29 cellular contexts compared by ENCODE assay signal in genomic region chr15:69786136-69786701, GRCh38.
"Had no signal": no experiment of that assay in that cellular context is flagged by ENCODE, and none has a peak within 500 bp of the region (broad histone marks: within the 10 kb centered on the region; RNA-seq: fewer than 3 reads in every experiment).

No MANE protein-coding gene starts in this region.

- H3K27me3 ChIP-seq: body of pancreas had no signal

- H3K4me1 ChIP-seq: adrenal gland had no signal

- H3K4me3 ChIP-seq: adrenal gland, body of pancreas had no signal

- H3K36me3 ChIP-seq: adrenal gland had no signal

- ATAC-seq: activated CD4-positive, alpha-beta T cell treated with anti-CD3 and anti-CD28 coated beads for 36 hours; activated CD8-positive, alpha-beta memory T cell treated with anti-CD3 and anti-CD28 coated beads, Interleukin-2, amount 10 ng/mL, durations not matched to agents 7 days and 5 days; activated naive CD4-positive, alpha-beta T cell treated with anti-CD3 and anti-CD28 coated beads, Interleukin-2, amount 50 U/mL, for 72 hours; activated T-cell treated with anti-CD3 and anti-CD28 coated beads, Interleukin-2, amount 50 U/mL, for 72 hours; body of pancreas; T-cell had no signal

- H3K36me3 Mint-ChIP-seq: activated CD8-positive, alpha-beta memory T cell treated with anti-CD3 and anti-CD28 coated beads, Interleukin-2, amount 10 ng/mL, durations not matched to agents 7 days and 5 days; activated naive CD4-positive, alpha-beta T cell treated with anti-CD3 and anti-CD28 coated beads, Interleukin-2, amount 10 ng/mL, durations not matched to agents 7 days and 5 days; T-cell had no signal

- H3K27ac ChIP-seq: adrenal gland, body of pancreas, epithelial cell of prostate had no signal

- H3K9me3 ChIP-seq: adrenal gland, SK-N-SH had no signal

- H3K27ac Mint-ChIP-seq: activated CD4-positive, alpha-beta memory T cell treated with anti-CD3 and anti-CD28 coated beads for 36 hours; activated CD4-positive, alpha-beta T cell treated with anti-CD3 and anti-CD28 coated beads for 36 hours; activated CD4-positive, alpha-beta T cell treated with anti-CD3 and anti-CD28 coated beads, Interleukin-2, amount 10 ng/mL, durations not matched to agents 24 days and 14 days; activated CD8-positive, alpha-beta memory T cell treated with anti-CD3 and anti-CD28 coated beads, Interleukin-2, amount 10 ng/mL, durations not matched to agents 7 days and 5 days; activated naive CD4-positive, alpha-beta T cell treated with anti-CD3 and anti-CD28 coated beads, Interleukin-2, amount 10 ng/mL, durations not matched to agents 7 days and 5 days; activated naive CD4-positive, alpha-beta T cell treated with anti-CD3 and anti-CD28 coated beads, Interleukin-2, amount 50 U/mL, for 72 hours; activated T-cell treated with anti-CD3 and anti-CD28 coated beads, Interleukin-2, amount 50 U/mL, for 24 hours; activated T-cell treated with anti-CD3 and anti-CD28 coated beads, Interleukin-2, amount 50 U/mL, for 72 hours; T-cell; T-helper 1 cell treated with Interleukin-12 subunit alpha and Interleukin-12 subunit beta and Interleukin-4 antibody, amounts not matched to agents 30 μg/mL and 1 μg/mL, for 36 hours had no signal

- H3K4me3 Mint-ChIP-seq: activated CD4-positive, alpha-beta memory T cell treated with anti-CD3 and anti-CD28 coated beads for 36 hours; activated CD4-positive, alpha-beta T cell treated with anti-CD3 and anti-CD28 coated beads for 36 hours; activated CD4-positive, alpha-beta T cell treated with anti-CD3 and anti-CD28 coated beads, Interleukin-2, amount 10 ng/mL, durations not matched to agents 24 days and 14 days; activated CD8-positive, alpha-beta memory T cell treated with anti-CD3 and anti-CD28 coated beads, Interleukin-2, amount 10 ng/mL, durations not matched to agents 7 days and 5 days; activated naive CD4-positive, alpha-beta T cell treated with anti-CD3 and anti-CD28 coated beads, Interleukin-2, amount 10 ng/mL, durations not matched to agents 7 days and 5 days; activated T-cell treated with anti-CD3 and anti-CD28 coated beads, Interleukin-2, amount 50 U/mL, for 24 hours; activated T-cell treated with anti-CD3 and anti-CD28 coated beads, Interleukin-2, amount 50 U/mL, for 72 hours; T-cell; T-helper 1 cell treated with Interleukin-12 subunit alpha and Interleukin-12 subunit beta and Interleukin-4 antibody, amounts not matched to agents 30 μg/mL and 1 μg/mL, for 36 hours had no signal

- DNase-seq: activated CD4-positive, alpha-beta memory T cell treated with anti-CD3 and anti-CD28 coated beads for 36 hours; activated CD4-positive, alpha-beta T cell treated with anti-CD3 and anti-CD28 coated beads for 36 hours; activated CD4-positive, alpha-beta T cell treated with anti-CD3 and anti-CD28 coated beads, Interleukin-2, amount 10 ng/mL, durations not matched to agents 24 days and 14 days; activated CD4-positive, CD25-positive, alpha-beta regulatory T cell; activated CD4-positive, CD25-positive, alpha-beta regulatory T cell treated with anti-CD3 and anti-CD28 coated beads, Interleukin-2, amount 50 U/mL, for 72 hours; activated CD8-positive, alpha-beta memory T cell treated with anti-CD3 and anti-CD28 coated beads, Interleukin-2, amount 10 ng/mL, durations not matched to agents 7 days and 5 days; activated CD8-positive, alpha-beta memory T cell treated with anti-CD3 and anti-CD28 coated beads, Interleukin-2, amount 50 U/mL, for 4 hours; activated gamma-delta T cell; activated naive CD4-positive, alpha-beta T cell; activated naive CD4-positive, alpha-beta T cell treated with anti-CD3 and anti-CD28 coated beads, Interleukin-2, amount 10 ng/mL, durations not matched to agents 7 days and 5 days; activated T-cell treated with anti-CD3 and anti-CD28 coated beads for 4 hours; activated T-cell treated with anti-CD3 and anti-CD28 coated beads, Interleukin-2, amount 50 U/mL, for 24 hours; activated T-cell treated with anti-CD3 and anti-CD28 coated beads, Interleukin-2, amount 50 U/mL, for 72 hours; adrenal gland; amygdala; aorta; body of pancreas; caudate nucleus; cortex of kidney; dermis blood vessel endothelial cell; effector CD8-positive, alpha-beta T cell; foreskin fibroblast; SK-N-SH; SW 1271; T1000 had no signal
